39 cellular contexts compared by ENCODE assay signal in genomic region chr2:66153941-66154340, GRCh38.
"Had no signal": no experiment of that assay in that cellular context is flagged by ENCODE, and none has a peak within 500 bp of the region (broad histone marks: within the 10 kb centered on the region; RNA-seq: fewer than 3 reads in every experiment).

No MANE protein-coding gene starts in this region.

- H3K4me1 Mint-ChIP-seq: activated naive CD4-positive, alpha-beta T cell treated with anti-CD3 and anti-CD28 coated beads, Interleukin-2, amount 10 ng/mL, durations not matched to agents 7 days and 5 days; activated naive CD4-positive, alpha-beta T cell treated with anti-CD3 and anti-CD28 coated beads, Interleukin-2, amount 50 U/mL, for 24 hours; activated naive CD8-positive, alpha-beta T cell treated with anti-CD3 and anti-CD28 coated beads for 36 hours; activated naive CD8-positive, alpha-beta T cell treated with anti-CD3 and anti-CD28 coated beads, Interleukin-2, amount 10 ng/mL, durations not matched to agents 7 days and 5 days; activated naive CD8-positive, alpha-beta T cell treated with anti-CD3 and anti-CD28 coated beads, Interleukin-2, amount 50 U/mL, for 24 hours; activated T-helper 17 cell treated with anti-CD3 and anti-CD28 coated beads, Interleukin-2, amount 50 U/mL, for 72 hours; brain; central memory CD8-positive, alpha-beta T cell had no signal

- H3K36me3 Mint-ChIP-seq: activated naive CD4-positive, alpha-beta T cell treated with anti-CD3 and anti-CD28 coated beads, Interleukin-2, amount 10 ng/mL, durations not matched to agents 7 days and 5 days; activated naive CD4-positive, alpha-beta T cell treated with anti-CD3 and anti-CD28 coated beads, Interleukin-2, amount 50 U/mL, for 24 hours; activated naive CD8-positive, alpha-beta T cell; activated naive CD8-positive, alpha-beta T cell treated with anti-CD3 and anti-CD28 coated beads for 36 hours; activated naive CD8-positive, alpha-beta T cell treated with anti-CD3 and anti-CD28 coated beads, Interleukin-2, amount 10 ng/mL, durations not matched to agents 7 days and 5 days; brain had no signal

- H3K4me3 Mint-ChIP-seq: activated naive CD4-positive, alpha-beta T cell treated with anti-CD3 and anti-CD28 coated beads for 36 hours; activated naive CD4-positive, alpha-beta T cell treated with anti-CD3 and anti-CD28 coated beads, Interleukin-2, amount 10 ng/mL, durations not matched to agents 7 days and 5 days; activated naive CD4-positive, alpha-beta T cell treated with anti-CD3 and anti-CD28 coated beads, Interleukin-2, amount 50 U/mL, for 24 hours; activated naive CD8-positive, alpha-beta T cell; activated naive CD8-positive, alpha-beta T cell treated with anti-CD3 and anti-CD28 coated beads for 36 hours; activated naive CD8-positive, alpha-beta T cell treated with anti-CD3 and anti-CD28 coated beads, Interleukin-2, amount 10 ng/mL, durations not matched to agents 7 days and 5 days; activated naive CD8-positive, alpha-beta T cell treated with anti-CD3 and anti-CD28 coated beads, Interleukin-2, amount 50 U/mL, for 24 hours; activated T-cell treated with anti-CD3 and anti-CD28 coated beads, Interleukin-2, amount 50 U/mL, for 4 hours; activated T-cell treated with anti-CD3 and anti-CD28 coated beads, Interleukin-2, amount 50 U/mL, for 72 hours; activated T-helper 1 cell treated with anti-CD3 and anti-CD28 coated beads, Interleukin-12 subunit alpha, Interleukin-12 subunit beta, Interleukin-2, Interleukin-4 antibody, amounts not matched to agents 30 ng/mL and 10 ng/mL and 1 ng/mL, durations not matched to agents 14 hours and 24 hours and 36 hours; activated T-helper 17 cell treated with anti-CD3 and anti-CD28 coated beads, Interleukin-2, amount 50 U/mL, for 72 hours; brain; central memory CD8-positive, alpha-beta T cell had no signal

- H3K36me3 ChIP-seq: adrenal gland, ascending aorta, brain microvascular endothelial cell, breast epithelium, cardiac muscle cell had no signal

- H3K27me3 ChIP-seq: adrenal gland, ascending aorta, body of pancreas, brain microvascular endothelial cell, breast epithelium, cardiac muscle cell had no signal

- ATAC-seq: activated naive CD4-positive, alpha-beta T cell treated with anti-CD3 and anti-CD28 coated beads, Interleukin-2, amount 50 U/mL, for 72 hours; activated naive CD8-positive, alpha-beta T cell treated with anti-CD3 and anti-CD28 coated beads, Interleukin-2, amount 50 U/mL, for 24 hours; activated T-cell treated with anti-CD3 and anti-CD28 coated beads, Interleukin-2, amount 50 U/mL, for 4 hours; activated T-cell treated with anti-CD3 and anti-CD28 coated beads, Interleukin-2, amount 50 U/mL, for 72 hours; activated T-helper 17 cell treated with anti-CD3 and anti-CD28 coated beads, Interleukin-2, amount 50 U/mL, for 72 hours; body of pancreas had no signal

- H3K27ac Mint-ChIP-seq: activated naive CD4-positive, alpha-beta T cell treated with anti-CD3 and anti-CD28 coated beads for 36 hours; activated naive CD4-positive, alpha-beta T cell treated with anti-CD3 and anti-CD28 coated beads, Interleukin-2, amount 10 ng/mL, durations not matched to agents 7 days and 5 days; activated naive CD4-positive, alpha-beta T cell treated with anti-CD3 and anti-CD28 coated beads, Interleukin-2, amount 50 U/mL, for 24 hours; activated naive CD4-positive, alpha-beta T cell treated with anti-CD3 and anti-CD28 coated beads, Interleukin-2, amount 50 U/mL, for 72 hours; activated naive CD8-positive, alpha-beta T cell; activated naive CD8-positive, alpha-beta T cell treated with anti-CD3 and anti-CD28 coated beads for 36 hours; activated naive CD8-positive, alpha-beta T cell treated with anti-CD3 and anti-CD28 coated beads, Interleukin-2, amount 10 ng/mL, durations not matched to agents 7 days and 5 days; activated naive CD8-positive, alpha-beta T cell treated with anti-CD3 and anti-CD28 coated beads, Interleukin-2, amount 50 U/mL, for 24 hours; activated T-cell treated with anti-CD3 and anti-CD28 coated beads, Interleukin-2, amount 50 U/mL, for 72 hours; activated T-helper 1 cell treated with anti-CD3 and anti-CD28 coated beads, Interleukin-12 subunit alpha, Interleukin-12 subunit beta, Interleukin-2, Interleukin-4 antibody, amounts not matched to agents 30 ng/mL and 10 ng/mL and 1 ng/mL, durations not matched to agents 14 hours and 24 hours and 36 hours; activated T-helper 17 cell treated with anti-CD3 and anti-CD28 coated beads, Interleukin-2, amount 50 U/mL, for 72 hours; activated T-helper 2 cell treated with anti-CD3 and anti-CD28 coated beads, Interferon-gamma antibody, Interleukin-2, Interleukin-4, amounts not matched to agents 10 μg/mL and 5 μg/mL and 100 μg/mL, durations not matched to agents 14 hours and 24 hours and 36 hours; brain had no signal

- H3K4me3 ChIP-seq: adrenal gland, ascending aorta, body of pancreas, breast epithelium, cardiac muscle cell had no signal

- H3K27ac ChIP-seq: adrenal gland, ascending aorta, body of pancreas, brain microvascular endothelial cell, breast epithelium, cardiac muscle cell had no signal

- H3K4me1 ChIP-seq: adrenal gland, ascending aorta, body of pancreas, breast epithelium had no signal

- H3K27me3 Mint-ChIP-seq: activated naive CD4-positive, alpha-beta T cell treated with anti-CD3 and anti-CD28 coated beads, Interleukin-2, amount 10 ng/mL, durations not matched to agents 7 days and 5 days; activated naive CD4-positive, alpha-beta T cell treated with anti-CD3 and anti-CD28 coated beads, Interleukin-2, amount 50 U/mL, for 24 hours; activated naive CD8-positive, alpha-beta T cell; activated naive CD8-positive, alpha-beta T cell treated with anti-CD3 and anti-CD28 coated beads for 36 hours; activated naive CD8-positive, alpha-beta T cell treated with anti-CD3 and anti-CD28 coated beads, Interleukin-2, amount 10 ng/mL, durations not matched to agents 7 days and 5 days; activated naive CD8-positive, alpha-beta T cell treated with anti-CD3 and anti-CD28 coated beads, Interleukin-2, amount 50 U/mL, for 24 hours; activated T-helper 17 cell treated with anti-CD3 and anti-CD28 coated beads, Interleukin-2, amount 50 U/mL, for 72 hours; central memory CD8-positive, alpha-beta T cell had no signal

- FAIRE-seq: astrocyte, bronchial epithelial cell, colon had no signal

- H3K9me3 ChIP-seq: adrenal gland, body of pancreas had no signal

- DNase-seq: activated effector memory CD4-positive, alpha-beta T cell treated with anti-CD3 and anti-CD28 coated beads, Interleukin-2, amount 50 U/mL, for 16 hours; activated effector memory CD4-positive, alpha-beta T cell treated with Interleukin-2 at 50 U/mL for 16 hours; activated gamma-delta T cell; activated gamma-delta T cell treated with Interleukin-2 at 50 U/mL for 16 hours; activated naive CD4-positive, alpha-beta T cell; activated naive CD4-positive, alpha-beta T cell treated with anti-CD3 and anti-CD28 coated beads for 36 hours; activated naive CD4-positive, alpha-beta T cell treated with anti-CD3 and anti-CD28 coated beads, Interleukin-2, amount 10 ng/mL, durations not matched to agents 7 days and 5 days; activated naive CD4-positive, alpha-beta T cell treated with anti-CD3 and anti-CD28 coated beads, Interleukin-2, amount 50 U/mL, for 16 hours; activated naive CD4-positive, alpha-beta T cell treated with Interleukin-2 at 50 U/mL for 16 hours; activated naive CD8-positive, alpha-beta T cell treated with anti-CD3 and anti-CD28 coated beads for 36 hours; activated naive CD8-positive, alpha-beta T cell treated with anti-CD3 and anti-CD28 coated beads, Interleukin-2, amount 10 ng/mL, durations not matched to agents 7 days and 5 days; activated naive CD8-positive, alpha-beta T cell treated with anti-CD3 and anti-CD28 coated beads, Interleukin-2, amount 50 U/mL, for 24 hours; activated T-cell treated with anti-CD3 and anti-CD28 coated beads, Interleukin-2, amount 50 U/mL, for 4 hours; activated T-cell treated with anti-CD3 and anti-CD28 coated beads, Interleukin-2, amount 50 U/mL, for 48 hours; activated T-cell treated with anti-CD3 and anti-CD28 coated beads, Interleukin-2, amount 50 U/mL, for 72 hours; adrenal gland; amniotic stem cell; amygdala; anterior cingulate cortex; aorta; body of pancreas; brain microvascular endothelial cell; caudate nucleus; central memory CD4-positive, alpha-beta T cell; cerebellar nuclear complex had no signal
